Comparison of ENCODE assay signal across 13 cellular contexts in the genomic region with DNA sequence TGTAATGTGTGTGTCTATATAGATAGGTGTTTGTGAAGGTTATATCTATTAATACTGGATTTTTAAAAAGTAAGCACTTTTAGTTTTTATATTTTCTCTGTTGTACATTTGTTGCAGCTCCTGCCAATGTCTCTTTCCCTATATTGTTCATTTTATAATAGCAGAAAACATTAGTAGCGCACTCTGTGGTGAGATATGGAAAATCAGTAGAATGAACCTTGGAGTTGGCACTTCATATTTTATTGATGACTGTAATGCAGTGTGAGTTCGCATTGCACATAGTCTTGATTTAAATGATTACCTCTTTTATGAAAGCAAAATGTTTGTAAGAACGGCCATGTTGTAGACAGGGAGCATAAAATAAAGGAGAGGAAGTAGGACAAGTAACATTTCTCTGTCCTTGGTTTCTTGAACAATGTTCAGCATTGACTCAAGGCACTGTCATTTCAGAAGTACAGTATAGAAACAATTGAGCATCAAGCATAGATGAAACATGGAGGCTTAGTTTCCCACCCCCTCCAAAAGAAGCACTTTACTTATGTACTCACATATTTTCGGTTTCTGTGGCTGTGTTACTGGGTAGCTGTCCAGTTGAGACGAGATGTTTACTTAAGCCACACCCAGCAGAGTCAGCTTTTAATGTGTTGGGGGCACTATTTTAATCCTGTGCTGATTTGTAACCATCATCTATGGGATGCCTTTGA.
DNase-seq lines count a peak whose midpoint lies in the region; ATAC-seq and TF ChIP-seq lines count a peak whose summit lies in the region.
"Had no signal": no experiment of that assay in that cellular context is flagged by ENCODE, and none has a peak within 500 bp of the region (broad histone marks: within the 10 kb centered on the region; RNA-seq: fewer than 3 reads in every experiment).

No MANE protein-coding gene starts in this region.

- intact Hi-C loops in lower lobe of right lung (cut with DNase I) = no loop called here
- intact Hi-C loops in activated T-helper 1 cell treated with anti-CD3 and anti-CD28 coated beads, Interleukin-12 subunit alpha, Interleukin-12 subunit beta, Interleukin-2, Interleukin-4 antibody, amounts not matched to agents 30 ng/mL and 10 ng/mL and 1 ng/mL, durations not matched to agents 14 hours and 24 hours and 36 hours (cut with micrococcal nuclease) = no loop called here

- no peak overlapping the region for H4K5ac ChIP-seq in H9 (ENCODE audit: insufficient read length, low read depth, low read length)

- no peaks in the 10 kb centered on the region for H3K9me3 Mint-ChIP-seq in H9
- H3K9me3 Mint-ChIP-seq in activated T-helper 1 cell treated with anti-CD3 and anti-CD28 coated beads, Interleukin-12 subunit alpha, Interleukin-12 subunit beta, Interleukin-2, Interleukin-4 antibody, amounts not matched to agents 30 ng/mL and 10 ng/mL and 1 ng/mL, durations not matched to agents 14 hours and 24 hours and 36 hours = no peaks in the 10 kb centered on the region
- H3K9me3 Mint-ChIP-seq: effector memory CD8-positive, alpha-beta T cell had no signal

- no peak overlapping the region for H3K9ac ChIP-seq in H9 (ENCODE audit: extremely low read depth, insufficient read length, low read length)

- H2AK5ac ChIP-seq in H9 (ENCODE audit: insufficient read length, low read length) = no peak overlapping the region

- H3K9me3 ChIP-seq in lower lobe of right lung (no peaks in the 10 kb centered on the region), H9 (ENCODE audit: control insufficient read depth, low read depth, low read length) (no peaks in the 10 kb centered on the region)
- H3K9me3 ChIP-seq: upper lobe of left lung had no signal

- H2BK15ac ChIP-seq in H9 (ENCODE audit: low read depth, low read length) = no peak overlapping the region

- H3K14ac ChIP-seq in H9 (ENCODE audit: insufficient read depth, low read length) = no peak overlapping the region

- H3K23ac ChIP-seq in H9 (ENCODE audit: insufficient read length, low read depth, low read length) = no peak overlapping the region

- H3K4me3 Mint-ChIP-seq in H9 = no peak overlapping the region
- H3K4me3 Mint-ChIP-seq in activated T-helper 1 cell treated with anti-CD3 and anti-CD28 coated beads, Interleukin-12 subunit alpha, Interleukin-12 subunit beta, Interleukin-2, Interleukin-4 antibody, amounts not matched to agents 30 ng/mL and 10 ng/mL and 1 ng/mL, durations not matched to agents 14 hours and 24 hours and 36 hours = no peak overlapping the region
- H3K4me3 Mint-ChIP-seq: effector memory CD8-positive, alpha-beta T cell had no signal

- WGBS in H9 (ENCODE audit: extremely low coverage, insufficient read length, low lambda C conversion rate) = no CpG with 5 or more reads among the region's 5 CpGs

- H3K27ac ChIP-seq in lower lobe of right lung (no peak overlapping the region), H9 (ENCODE audit: insufficient read length, low read depth, low read length) (no peak overlapping the region)
- H3K27ac ChIP-seq: HL-60, upper lobe of left lung had no signal

- no peaks in the 10 kb centered on the region for H3K23me2 ChIP-seq in H9 (ENCODE audit: insufficient read length, low read depth, low read length, poor library complexity, severe bottlenecking)

- H3K4me3 ChIP-seq in lower lobe of right lung = no peak overlapping the region
- H3K4me3 ChIP-seq: upper lobe of left lung had no signal

- no peak overlapping the region for H2BK20ac ChIP-seq in H9 (ENCODE audit: low read depth, low read length, poor library complexity, severe bottlenecking)

- no peaks in the 10 kb centered on the region for H3K27me3 Mint-ChIP-seq in H9 (ENCODE audit: low read depth)
- peaks cover 4% of the 10 kb centered on the region for H3K27me3 Mint-ChIP-seq in activated T-helper 1 cell treated with anti-CD3 and anti-CD28 coated beads, Interleukin-12 subunit alpha, Interleukin-12 subunit beta, Interleukin-2, Interleukin-4 antibody, amounts not matched to agents 30 ng/mL and 10 ng/mL and 1 ng/mL, durations not matched to agents 14 hours and 24 hours and 36 hours (ENCODE audit: insufficient read depth)
- H3K27me3 Mint-ChIP-seq: effector memory CD8-positive, alpha-beta T cell had no signal

- H3K36me3 Mint-ChIP-seq in H9 (ENCODE audit: insufficient read depth in 1 of 3, low read depth in 3 of 3) = no peaks in the 10 kb centered on the region
- no peaks in the 10 kb centered on the region for H3K36me3 Mint-ChIP-seq in activated T-helper 1 cell treated with anti-CD3 and anti-CD28 coated beads, Interleukin-12 subunit alpha, Interleukin-12 subunit beta, Interleukin-2, Interleukin-4 antibody, amounts not matched to agents 30 ng/mL and 10 ng/mL and 1 ng/mL, durations not matched to agents 14 hours and 24 hours and 36 hours (ENCODE audit: low read depth)

- no peak overlapping the region for H3K4ac ChIP-seq in H9 (ENCODE audit: low read depth, low read length)

- H3K4me1 Mint-ChIP-seq in H9 = peaks cover 22 to 35% of the 10 kb centered on the region in 2 experiments
- no peaks in the 10 kb centered on the region for H3K4me1 Mint-ChIP-seq in activated T-helper 1 cell treated with anti-CD3 and anti-CD28 coated beads, Interleukin-12 subunit alpha, Interleukin-12 subunit beta, Interleukin-2, Interleukin-4 antibody, amounts not matched to agents 30 ng/mL and 10 ng/mL and 1 ng/mL, durations not matched to agents 14 hours and 24 hours and 36 hours (ENCODE audit: low read depth)

- ATAC-seq in lower lobe of right lung = peak; percentile 46 to 80
- no peak for ATAC-seq in GM19455 (IDR thresholded peaks at IDR 0.05; ENCODE audit: unreplicated experiment)
- ATAC-seq: effector memory CD8-positive, alpha-beta T cell had no signal

- H3K79me2 ChIP-seq in H9 (ENCODE audit: insufficient read depth, low read length) = no peaks in the 10 kb centered on the region

- peak; percentile 48 for DNase-seq in COR-L47 (lab: John Stamatoyannopoulos, UW)
- peak; percentile 68 for DNase-seq in LHCN-M2 (ENCODE audit: low read depth)
- DNase-seq in amniotic stem cell (lab: John Stamatoyannopoulos, UW) = peak; percentile 2
- no peak for DNase-seq in lower lobe of right lung
- no peak for DNase-seq in H9
- DNase-seq in NCI-H2227 (lab: John Stamatoyannopoulos, UW; ENCODE audit: unreplicated experiment) = no peak
- no peak for DNase-seq in activated T-helper 1 cell treated with anti-CD3 and anti-CD28 coated beads, Interleukin-12 subunit alpha, Interleukin-12 subunit beta, Interleukin-2, Interleukin-4 antibody, amounts not matched to agents 30 ng/mL and 10 ng/mL and 1 ng/mL, durations not matched to agents 14 hours and 24 hours and 36 hours (ENCODE audit: low spot score)
- DNase-seq: effector memory CD8-positive, alpha-beta T cell; mesendoderm; stimulated activated CD4-positive, alpha-beta T cell treated with anti-CD3 and anti-CD28 coated beads, Interleukin-15, amount 100 ng/mL, for 24 hours; upper lobe of left lung had no signal

- H3K56ac ChIP-seq in H9 (ENCODE audit: insufficient read length, low read depth, low read length) = no peak overlapping the region

- no peak overlapping the region for H3K18ac ChIP-seq in H9 (ENCODE audit: insufficient read length, low read depth, low read length)

- H4K20me1 ChIP-seq in H9 (ENCODE audit: control insufficient read depth, insufficient read depth, insufficient read length) = no peaks in the 10 kb centered on the region

- TF ChIP-seq CTCF in lower lobe of right lung (IDR thresholded peaks at IDR 0.05) = no peak
- TF ChIP-seq CTCF in H9 (conservative IDR thresholded peaks at IDR 0.05) = no peak

- H3T11ph ChIP-seq in H9 (ENCODE audit: low read length) = no peak overlapping the region

- peaks cover 16% of the 10 kb centered on the region for H3K4me1 ChIP-seq in lower lobe of right lung
- H3K4me1 ChIP-seq in H9 (ENCODE audit: insufficient read depth, low read length) = peaks cover 3% of the 10 kb centered on the region; the same call in 1 of the 2 replicates

- H2AFZ ChIP-seq in H9 (ENCODE audit: low read length) = no peak overlapping the region

- H3K4me2 ChIP-seq in H9 (ENCODE audit: insufficient read depth, insufficient read length, low read length) = no peak overlapping the region

- H3K27me3 ChIP-seq in lower lobe of right lung (ENCODE audit: low read depth) (no peaks in the 10 kb centered on the region), H9 (ENCODE audit: insufficient read depth, low read length) (no peaks in the 10 kb centered on the region)
- H3K27me3 ChIP-seq: upper lobe of left lung had no signal

- H3K27ac Mint-ChIP-seq in H9 = no peak overlapping the region
- H3K27ac Mint-ChIP-seq in activated T-helper 1 cell treated with anti-CD3 and anti-CD28 coated beads, Interleukin-12 subunit alpha, Interleukin-12 subunit beta, Interleukin-2, Interleukin-4 antibody, amounts not matched to agents 30 ng/mL and 10 ng/mL and 1 ng/mL, durations not matched to agents 14 hours and 24 hours and 36 hours = no peak overlapping the region
- H3K27ac Mint-ChIP-seq: effector memory CD8-positive, alpha-beta T cell had no signal

- no peaks in the 10 kb centered on the region for H3K79me1 ChIP-seq in H9 (ENCODE audit: insufficient read depth, low read depth, low read length, poor library complexity, severe bottlenecking)

- H2BK12ac ChIP-seq in H9 (ENCODE audit: insufficient read length, low read depth, low read length) = no peak overlapping the region

- H2BK5ac ChIP-seq in H9 (ENCODE audit: insufficient read length, low read length) = no peak overlapping the region

- no peaks in the 10 kb centered on the region for H3K36me3 ChIP-seq in lower lobe of right lung
- H3K36me3 ChIP-seq: upper lobe of left lung had no signal

- no peak overlapping the region for H4K8ac ChIP-seq in H9 (replicated peaks; ENCODE audit: insufficient read length, low read depth, low read length)

- no peak overlapping the region for H2BK120ac ChIP-seq in H9 (ENCODE audit: low read depth, low read length, poor library complexity, severe bottlenecking)

- no peak overlapping the region for H4K91ac ChIP-seq in H9 (ENCODE audit: insufficient read length, low read depth, low read length)

Comparison
In these comparisons a context has a peak if more than half of its experiments do, and no peak if none do; other contexts are left out.
1. DNase-seq: peak in COR-L47 (single experiment), LHCN-M2 (single experiment) and amniotic stem cell (single experiment); none in lower lobe of right lung (single experiment), H9 (single experiment), NCI-H2227 (single experiment) and activated T-helper 1 cell treated with anti-CD3 and anti-CD28 coated beads, Interleukin-12 subunit alpha, Interleukin-12 subunit beta, Interleukin-2, Interleukin-4 antibody, amounts not matched to agents 30 ng/mL and 10 ng/mL and 1 ng/mL, durations not matched to agents 14 hours and 24 hours and 36 hours (single experiment).